Comparison of ENCODE assay signal across 26 cellular contexts in genomic region chr1:241841661-241842060, GRCh38. TPM values are rescaled to one million over a fixed set of nuclear protein-coding genes. Genes with fewer than 3 reads are reported as not detected.
A peak's percentile ranks its signal among the peaks of the same experiment; 100 is the strongest.
DNase-seq lines count a peak whose midpoint lies in the region; ATAC-seq and TF ChIP-seq lines count a peak whose summit lies in the region.
"Had no signal": no experiment of that assay in that cellular context is flagged by ENCODE, and none has a peak within 500 bp of the region (broad histone marks: within the 10 kb centered on the region; RNA-seq: fewer than 3 reads in every experiment).

No MANE protein-coding gene starts in this region.

- H3K4me1 Mint-ChIP-seq in neural crest cell (no peaks in the 10 kb centered on the region), WTC11 (no peaks in the 10 kb centered on the region), natural killer cell (no peaks in the 10 kb centered on the region)
- H3K4me1 Mint-ChIP-seq: nephron had no signal

- H3K9me3 Mint-ChIP-seq in neural crest cell, result no peaks in the 10 kb centered on the region
- no peaks in the 10 kb centered on the region for H3K9me3 Mint-ChIP-seq in WTC11
- no peaks in the 10 kb centered on the region for H3K9me3 Mint-ChIP-seq in natural killer cell
- H3K9me3 Mint-ChIP-seq: activated naive CD8-positive, alpha-beta T cell treated with anti-CD3 and anti-CD28 coated beads for 36 hours; activated T-cell treated with anti-CD3 and anti-CD28 coated beads, Interleukin-2, amount 50 U/mL, for 24 hours; nephron; T-cell had no signal

- CTCF ChIA-PET in WTC11 (lab: Charles Lee), result no interaction called here

- peak; percentile 28 for DNase-seq in NCI-H1105 treated with DMSO at 0.1 percent for 48 hours (lab: John Stamatoyannopoulos, UW)
- no peak for DNase-seq in NCI-H1105 (lab: John Stamatoyannopoulos, UW)
- peak; percentile 36 for DNase-seq in NCI-H1417 treated with DMSO at 0.1 percent for 48 hours (lab: John Stamatoyannopoulos, UW)
- DNase-seq in NCI-H2227 treated with DMSO at 0.1 percent for 48 hours (lab: John Stamatoyannopoulos, UW), result peak; percentile 26
- DNase-seq in neural crest cell (ENCODE audit: low read depth, low spot score), result no peak
- DNase-seq in WTC11 (ENCODE audit: low spot score), result no peak
- DNase-seq in dedifferentiated amniotic fluid mesenchymal stem cell (ENCODE audit: extremely low spot score), result no peak
- DNase-seq in natural killer cell, result no peak
- DNase-seq: activated CD4-positive, alpha-beta T cell treated with anti-CD3 and anti-CD28 coated beads, Interleukin-2, amount 50 U/mL, for 1 hour; activated gamma-delta T cell; activated naive CD8-positive, alpha-beta T cell treated with anti-CD3 and anti-CD28 coated beads for 36 hours; activated T-cell treated with anti-CD3 and anti-CD28 coated beads, Interleukin-2, amount 50 U/mL, for 24 hours; aorta; COR-L47; gastrocnemius medialis; GF-D8; Karpas-422; lower lobe of right lung; NCI-H2081 treated with DMSO at 0.1 percent for 48 hours; NCI-H526 treated with DMSO at 0.1 percent for 48 hours; retina; RPMI8226; stimulated activated naive CD4-positive, alpha-beta T cell; T-cell; upper lobe of left lung had no signal

- H3K4me3 Mint-ChIP-seq in neural crest cell (no peak overlapping the region), WTC11 (no peak overlapping the region), natural killer cell (no peak overlapping the region)
- H3K4me3 Mint-ChIP-seq: activated naive CD8-positive, alpha-beta T cell treated with anti-CD3 and anti-CD28 coated beads for 36 hours; activated T-cell treated with anti-CD3 and anti-CD28 coated beads, Interleukin-2, amount 50 U/mL, for 24 hours; nephron; T-cell had no signal

- TF ChIP-seq CTCF in neural crest cell (conservative IDR thresholded peaks at IDR 0.05) (no peak), WTC11 (IDR thresholded peaks at IDR 0.05) (no peak), natural killer cell (IDR thresholded peaks at IDR 0.05) (no peak)

- intact Hi-C loops in natural killer cell (cut with micrococcal nuclease), result no loop called here

- POLR2A ChIA-PET in WTC11 (lab: Charles Lee), result no interaction called here

- H3K27me3 Mint-ChIP-seq in neural crest cell (ENCODE audit: low read depth) (peaks cover 17% of the 10 kb centered on the region), WTC11 (ENCODE audit: low read depth) (no peaks in the 10 kb centered on the region; the same call in 1 of the 2 replicates), natural killer cell (ENCODE audit: low read depth in 2 of 2) (peaks cover 13 to 51% of the 10 kb centered on the region in 2 donors)
- H3K27me3 Mint-ChIP-seq: activated naive CD8-positive, alpha-beta T cell treated with anti-CD3 and anti-CD28 coated beads for 36 hours; activated T-cell treated with anti-CD3 and anti-CD28 coated beads, Interleukin-2, amount 50 U/mL, for 24 hours; T-cell had no signal

- ATAC-seq in WTC11 (no peak), natural killer cell (no peak)
- ATAC-seq: gastrocnemius medialis, lower lobe of right lung, T-cell had no signal

- H3K36me3 Mint-ChIP-seq in neural crest cell (ENCODE audit: low read depth), result no peaks in the 10 kb centered on the region
- no peaks in the 10 kb centered on the region for H3K36me3 Mint-ChIP-seq in WTC11
- no peaks in the 10 kb centered on the region for H3K36me3 Mint-ChIP-seq in natural killer cell
- H3K36me3 Mint-ChIP-seq: activated naive CD8-positive, alpha-beta T cell treated with anti-CD3 and anti-CD28 coated beads for 36 hours; T-cell had no signal

- H3K27ac Mint-ChIP-seq in neural crest cell (ENCODE audit: unreplicated experiment), result peak overlapping the region; percentile 88
- no peak overlapping the region for H3K27ac Mint-ChIP-seq in WTC11
- no peak overlapping the region for H3K27ac Mint-ChIP-seq in natural killer cell
- H3K27ac Mint-ChIP-seq: activated naive CD8-positive, alpha-beta T cell treated with anti-CD3 and anti-CD28 coated beads for 36 hours; activated T-cell treated with anti-CD3 and anti-CD28 coated beads, Interleukin-2, amount 50 U/mL, for 24 hours; nephron; T-cell had no signal

TF ChIP-seq in WTC11, 78 proteins besides CTCF, POLR2A, EP300 and RAD21:
- TF ChIP-seq ZNF232 (CRISPR knock-in tag; IDR thresholded peaks at IDR 0.05), result no peak
- TF ChIP-seq STAT6 (CRISPR knock-in tag; conservative IDR thresholded peaks at IDR 0.05; ENCODE audit: low read depth), result no peak
- TF ChIP-seq, protein P1, sequence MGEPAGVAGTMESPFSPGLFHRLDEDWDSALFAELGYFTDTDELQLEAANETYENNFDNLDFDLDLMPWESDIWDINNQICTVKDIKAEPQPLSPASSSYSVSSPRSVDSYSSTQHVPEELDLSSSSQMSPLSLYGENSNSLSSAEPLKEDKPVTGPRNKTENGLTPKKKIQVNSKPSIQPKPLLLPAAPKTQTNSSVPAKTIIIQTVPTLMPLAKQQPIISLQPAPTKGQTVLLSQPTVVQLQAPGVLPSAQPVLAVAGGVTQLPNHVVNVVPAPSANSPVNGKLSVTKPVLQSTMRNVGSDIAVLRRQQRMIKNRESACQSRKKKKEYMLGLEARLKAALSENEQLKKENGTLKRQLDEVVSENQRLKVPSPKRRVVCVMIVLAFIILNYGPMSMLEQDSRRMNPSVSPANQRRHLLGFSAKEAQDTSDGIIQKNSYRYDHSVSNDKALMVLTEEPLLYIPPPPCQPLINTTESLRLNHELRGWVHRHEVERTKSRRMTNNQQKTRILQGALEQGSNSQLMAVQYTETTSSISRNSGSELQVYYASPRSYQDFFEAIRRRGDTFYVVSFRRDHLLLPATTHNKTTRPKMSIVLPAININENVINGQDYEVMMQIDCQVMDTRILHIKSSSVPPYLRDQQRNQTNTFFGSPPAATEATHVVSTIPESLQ (CRISPR knock-in tag; IDR thresholded peaks at IDR 0.05), result no peak
- TF ChIP-seq PREB (CRISPR knock-in tag; IDR thresholded peaks at IDR 0.05; ENCODE audit: borderline replicate concordance), result no peak
- TF ChIP-seq CBFB (CRISPR knock-in tag; IDR thresholded peaks at IDR 0.05; ENCODE audit: low read depth), result no peak
- no peak for TF ChIP-seq ATF1 (CRISPR knock-in tag; IDR thresholded peaks at IDR 0.05)
- TF ChIP-seq JUN (CRISPR knock-in tag; IDR thresholded peaks at IDR 0.05), result no peak
- TF ChIP-seq IRF1 (CRISPR knock-in tag; IDR thresholded peaks at IDR 0.05), result no peak
TF ChIP-seq in WTC11: peak in this region for 0.

RNA-seq across cellular contexts. Expression of gene EXO1, which starts 6.3 kb away (rescaled TPM):
- 49.2 and 49.3 TPM in 2 replicates for total RNA-seq in neural crest cell
- 28.2 to 36.5 TPM (median 31.7 TPM) in 3 replicates for total RNA-seq in WTC11 (2021)
- total RNA-seq in natural killer cell, result 1 to 10 TPM; 1.6 to 2.7 (median 1.7) TPM

Comparison
In these comparisons a context has a peak if more than half of its experiments do, and no peak if none do; other contexts are left out.
1. DNase-seq: peak in NCI-H1105 treated with DMSO at 0.1 percent for 48 hours (single experiment), NCI-H1417 treated with DMSO at 0.1 percent for 48 hours (single experiment) and NCI-H2227 treated with DMSO at 0.1 percent for 48 hours (single experiment); none in NCI-H1105 (single experiment), neural crest cell (single experiment), WTC11 (single experiment), dedifferentiated amniotic fluid mesenchymal stem cell (single experiment) and natural killer cell (single experiment).